ENCODE assay signal across 14 cellular contexts in the genomic region with DNA sequence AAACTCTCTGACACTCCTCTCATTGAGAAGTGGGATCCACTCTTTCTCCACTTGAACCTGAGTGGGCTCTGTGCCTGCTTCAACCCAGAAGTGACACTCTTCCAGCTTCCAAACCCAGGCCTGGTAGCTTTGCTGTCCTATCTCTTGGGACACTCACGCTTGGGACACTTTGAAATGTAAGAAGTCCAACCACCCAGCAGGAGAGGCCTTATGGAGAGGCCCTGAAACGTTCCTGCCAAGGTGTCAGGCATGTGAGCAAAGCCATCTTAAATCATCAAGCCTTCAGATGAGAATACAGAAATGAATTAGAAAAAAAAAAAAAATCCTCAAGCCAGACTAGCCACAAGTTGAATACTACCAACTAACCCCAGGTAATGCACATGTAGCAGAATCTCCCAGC. TPM values are rescaled to one million over a fixed set of nuclear protein-coding genes. Genes with fewer than 3 reads are reported as not detected.
DNase-seq lines count a peak whose midpoint lies in the region; ATAC-seq, FAIRE-seq and TF ChIP-seq lines count a peak whose summit lies in the region.
"Had no signal": no experiment of that assay in that cellular context is flagged by ENCODE, and none has a peak within 500 bp of the region (broad histone marks: within the 10 kb centered on the region; RNA-seq: fewer than 3 reads in every experiment).

No MANE protein-coding gene starts in this region.

- H3K27ac Mint-ChIP-seq in WTC11 (peak overlapping the region; percentile 51), mesothelial cell of epicardium (peak overlapping the region; percentile 26)
- H3K27ac Mint-ChIP-seq: CD8-positive, alpha-beta T cell had no signal

- H3K4me1 ChIP-seq in OCI-LY7 (ENCODE audit: insufficient read depth, low read length, poor library complexity, severe bottlenecking) (no peaks in the 10 kb centered on the region), gastrocnemius medialis (no peaks in the 10 kb centered on the region)

- in situ Hi-C loops in gastrocnemius medialis (cut with MboI; ENCODE audit: low sequenced_read_pairs in 4 of 4): no loop called here

- no peaks in the 10 kb centered on the region for H3K9me3 Mint-ChIP-seq in WTC11
- H3K9me3 Mint-ChIP-seq in mesothelial cell of epicardium: no peaks in the 10 kb centered on the region
- H3K9me3 Mint-ChIP-seq: CD8-positive, alpha-beta T cell had no signal

- DNase-seq in GM12892 (ENCODE audit: insufficient read length): no peak
- no peak for DNase-seq in WTC11 (ENCODE audit: low spot score)
- no peak for DNase-seq in mesothelial cell of epicardium (ENCODE audit: low spot score in 2 of 2, unreplicated experiment in 2 of 2)
- DNase-seq in sciatic nerve (ENCODE audit: low spot score): peak; percentile 25
- no peak for DNase-seq in A172 (ENCODE audit: low spot score)
- no peak for DNase-seq in OCI-LY7 (ENCODE audit: low spot score)
- no peak for DNase-seq in gastrocnemius medialis
- DNase-seq: AML-193; Calu3; CD8-positive, alpha-beta T cell; DMS79 treated with DMSO at 0.1 percent for 48 hours; GF-D8; HCEC 1CT had no signal

- peak; percentile 17 for FAIRE-seq in GM12892 (lab: Jason Lieb, UNC)
- FAIRE-seq: A549 had no signal

- no peak overlapping the region for H3K4me2 ChIP-seq in OCI-LY7 (ENCODE audit: low read length)
- H3K4me2 ChIP-seq: A549 had no signal

- BruUV-seq in OCI-LY7 (replicated peaks; lab: Mats Ljungman, UMichigan): no TSS peak

- TF ChIP-seq CTCF in WTC11 (IDR thresholded peaks at IDR 0.05) (no peak), mesothelial cell of epicardium (IDR thresholded peaks at IDR 0.05; ENCODE audit: unreplicated experiment) (no peak), OCI-LY7 (conservative IDR thresholded peaks at IDR 0.05; ENCODE audit: low read length) (no peak), gastrocnemius medialis (IDR thresholded peaks at IDR 0.05 in 4 of 5, conservative IDR thresholded peaks at IDR 0.05 in 1 of 5) (no peak)

- H3K27ac ChIP-seq in OCI-LY7 (ENCODE audit: low read depth, low read length, poor library complexity, severe bottlenecking) (no peak overlapping the region), gastrocnemius medialis (no peak overlapping the region)

- H3K4me3 ChIP-seq in OCI-LY7 (ENCODE audit: low read depth, low read length, poor library complexity, severe bottlenecking) (no peak overlapping the region), gastrocnemius medialis (no peak overlapping the region)
- H3K4me3 ChIP-seq: A549 had no signal

- TF ChIP-seq POLR2A in GM12892 (IDR thresholded peaks at IDR 0.05; ENCODE audit: low read depth, low read length): no peak
- no peak for TF ChIP-seq POLR2A in gastrocnemius medialis (IDR thresholded peaks at IDR 0.05)

- H3K27me3 Mint-ChIP-seq in WTC11 (ENCODE audit: low read depth) (no peaks in the 10 kb centered on the region), mesothelial cell of epicardium (ENCODE audit: low read depth) (no peaks in the 10 kb centered on the region)

- no peaks in the 10 kb centered on the region for H3K9me2 ChIP-seq in OCI-LY7 (ENCODE audit: insufficient read depth, low read length)

- ATAC-seq in WTC11 (no peak), sciatic nerve (no peak), gastrocnemius medialis (no peak)
- ATAC-seq: A549; CD8-positive, alpha-beta T cell had no signal

- H4K20me1 ChIP-seq in OCI-LY7 (ENCODE audit: insufficient read depth, low read length): no peaks in the 10 kb centered on the region

- H3K4me1 Mint-ChIP-seq in WTC11 (peaks cover 18% of the 10 kb centered on the region), mesothelial cell of epicardium (peaks cover 15% of the 10 kb centered on the region)

- H3K9me3 ChIP-seq in OCI-LY7 (ENCODE audit: low read length) (no peaks in the 10 kb centered on the region), gastrocnemius medialis (no peaks in the 10 kb centered on the region)
- H3K9me3 ChIP-seq: A549 had no signal

- POLR2A ChIA-PET in WTC11 (lab: Charles Lee): interaction anchor here (0.7 kb wide), 1 partner anchor 22 kb away, joined by 3 read pairs; no protein-coding TSS in a partner anchor
- POLR2A ChIA-PET in OCI-LY7 (lab: Charles Lee): interaction anchor here (1.5 kb wide), 1 partner anchor 13 kb away, joined by 5 read pairs; no protein-coding TSS in a partner anchor

- H2AFZ ChIP-seq in OCI-LY7 (ENCODE audit: low read length): no peak overlapping the region

- H3K27me3 ChIP-seq in gastrocnemius medialis: no peaks in the 10 kb centered on the region

- H3K36me3 Mint-ChIP-seq in WTC11 (peaks cover 44% of the 10 kb centered on the region), mesothelial cell of epicardium (peaks cover 10% of the 10 kb centered on the region)
- H3K36me3 Mint-ChIP-seq: CD8-positive, alpha-beta T cell had no signal

- H3K4me3 Mint-ChIP-seq in WTC11 (no peak overlapping the region), mesothelial cell of epicardium (no peak overlapping the region)
- H3K4me3 Mint-ChIP-seq: CD8-positive, alpha-beta T cell had no signal

- intact Hi-C loops in sciatic nerve (cut with DNase I) (no loop called here), OCI-LY7 (cut with micrococcal nuclease; ENCODE audit: unreplicated experiment) (no loop called here), gastrocnemius medialis (cut with DNase I; ENCODE audit: low total_unique reads) (no loop called here)

- CTCF ChIA-PET in WTC11 (lab: Charles Lee) (no interaction called here), OCI-LY7 (lab: Charles Lee; ENCODE audit: unreplicated experiment) (no interaction called here)

- H3K36me3 ChIP-seq in OCI-LY7 (ENCODE audit: insufficient read depth, low read length): no peaks in the 10 kb centered on the region
- no peaks in the 10 kb centered on the region for H3K36me3 ChIP-seq in gastrocnemius medialis

- H3K79me2 ChIP-seq in OCI-LY7 (ENCODE audit: insufficient read depth, low read depth, low read length): no peaks in the 10 kb centered on the region

TF ChIP-seq in WTC11, 78 proteins besides CTCF, POLR2A, EP300 and RAD21:
- TF ChIP-seq HMGA2 (CRISPR knock-in tag; IDR thresholded peaks at IDR 0.05): no peak

RNA-seq across cellular contexts. Expression of a gene that starts 30.2 kb away (rescaled TPM):
- polyA plus RNA-seq in GM12892 (2012; ENCODE audit: missing spikeins): 10.6 TPM
- total RNA-seq in WTC11 (2021): 89.0 to 97.9 TPM (median 92.5 TPM) in 3 replicates
- 37.8 to 41.5 TPM (median 41.0 TPM) in 3 replicates for total RNA-seq in mesothelial cell of epicardium
- total RNA-seq in sciatic nerve: 21.0 TPM
- 2.8 and 4.9 TPM in 2 replicates for total RNA-seq in A172 (2014; rRNA removed; shearing (Covaris generic))
- total RNA-seq in OCI-LY7 (2014; rRNA removed; shearing (Covaris generic)): 4.6 and 5.3 TPM in 2 replicates
- total RNA-seq in OCI-LY7 (2022): 12.0 and 14.2 TPM in 2 replicates
- total RNA-seq in gastrocnemius medialis: 1 to 10 TPM; 1.5 to 8.7 (median 4.3) TPM
- total RNA-seq: CD8-positive, alpha-beta T cell had no signal
